ENCODE assay signal across 18 cellular contexts in genomic region chr13:113623491-113624234, GRCh38. TPM values are rescaled to one million over a fixed set of nuclear protein-coding genes. Genes with fewer than 3 reads are reported as not detected.
DNase-seq lines count a peak whose midpoint lies in the region; ATAC-seq, FAIRE-seq and TF ChIP-seq lines count a peak whose summit lies in the region.
"Had no signal": no experiment of that assay in that cellular context is flagged by ENCODE, and none has a peak within 500 bp of the region (broad histone marks: within the 10 kb centered on the region; RNA-seq: fewer than 3 reads in every experiment).

No MANE protein-coding gene starts in this region.

- H3K4me1 ChIP-seq in A673 (ENCODE audit: insufficient read depth, low read length, poor library complexity, severe bottlenecking) (peaks cover 8% of the 10 kb centered on the region), SJSA1 (replicated peaks) (peaks cover 16% of the 10 kb centered on the region)
- H3K4me1 ChIP-seq: gastrocnemius medialis had no signal

- no peak overlapping the region for H3K27ac Mint-ChIP-seq in natural killer cell
- H3K27ac Mint-ChIP-seq: activated CD8-positive, alpha-beta T cell treated with anti-CD3 and anti-CD28 coated beads, Interleukin-2, amount 10 ng/mL, durations not matched to agents 7 days and 5 days; activated T-helper 17 cell treated with anti-CD3 and anti-CD28 coated beads, Interleukin-2, amount 50 U/mL, for 72 hours; endodermal cell had no signal

- H3K4me3 ChIP-seq in A673 (ENCODE audit: low read depth, low read length, poor library complexity, severe bottlenecking) (no peak overlapping the region), SJSA1 (no peak overlapping the region)
- H3K4me3 ChIP-seq: gastrocnemius medialis had no signal

- DNase-seq in A673 (ENCODE audit: low spot score), result peak; percentile 43
- peak; percentile 55 for DNase-seq in GM03348 (ENCODE audit: low spot score)
- peak; percentile 49 to 83 for DNase-seq in SJSA1 (ENCODE audit: low read depth in 1 of 2, low spot score in 2 of 2)
- DNase-seq in natural killer cell, result no peak
- no peak for DNase-seq in HEK293T (ENCODE audit: extremely low spot score)
- DNase-seq in UCSD-AML1 (lab: John Stamatoyannopoulos, UW; ENCODE audit: unreplicated experiment), result no peak
- DNase-seq in urothelium cell line (ENCODE audit: low spot score), result no peak
- DNase-seq: activated CD8-positive, alpha-beta T cell treated with anti-CD3 and anti-CD28 coated beads, Interleukin-2, amount 10 ng/mL, durations not matched to agents 7 days and 5 days; endodermal cell; gastrocnemius medialis; NK-92 treated with Interleukin-12 subunit alpha and Interleukin-12 subunit beta, amount 100 ng/mL, for 24 hours; WERI-Rb-1 had no signal

- CTCF ChIA-PET in A673 (lab: Charles Lee), result no interaction called here
- CTCF ChIA-PET in HEK293T (lab: Yijun Ruan, JAX), result no interaction called here

- H3K27me3 Mint-ChIP-seq in natural killer cell (ENCODE audit: low read depth in 2 of 2), result no peaks in the 10 kb centered on the region
- H3K27me3 Mint-ChIP-seq: activated T-helper 17 cell treated with anti-CD3 and anti-CD28 coated beads, Interleukin-2, amount 50 U/mL, for 72 hours; central memory CD8-positive, alpha-beta T cell had no signal

- peaks cover 3 to 9% of the 10 kb centered on the region in 2 donors for H3K4me1 Mint-ChIP-seq in natural killer cell
- H3K4me1 Mint-ChIP-seq: activated T-helper 17 cell treated with anti-CD3 and anti-CD28 coated beads, Interleukin-2, amount 50 U/mL, for 72 hours; endodermal cell had no signal

- POLR2A ChIA-PET in A673 (lab: Charles Lee; ENCODE audit: low non-redundant PET), result no interaction called here
- POLR2A ChIA-PET in HEK293T (lab: Yijun Ruan, JAX), result interaction anchor here (1.0 kb wide), 1 partner anchor 12 kb away, joined by 3 read pairs; no protein-coding TSS in a partner anchor

- H3K27ac ChIP-seq in A673 (ENCODE audit: low read depth, low read length, poor library complexity, severe bottlenecking), result no peak overlapping the region
- no peak overlapping the region for H3K27ac ChIP-seq in SJSA1
- H3K27ac ChIP-seq: gastrocnemius medialis, WERI-Rb-1 had no signal

- H3K9me3 Mint-ChIP-seq in natural killer cell, result no peaks in the 10 kb centered on the region
- H3K9me3 Mint-ChIP-seq: activated T-helper 17 cell treated with anti-CD3 and anti-CD28 coated beads, Interleukin-2, amount 50 U/mL, for 72 hours; central memory CD8-positive, alpha-beta T cell had no signal

- H3K36me3 ChIP-seq in A673 (ENCODE audit: insufficient read depth, low read length, poor library complexity, severe bottlenecking) (peaks cover 26% of the 10 kb centered on the region), SJSA1 (peaks cover 64% of the 10 kb centered on the region)
- H3K36me3 ChIP-seq: gastrocnemius medialis had no signal

- no peak overlapping the region for H3K4me3 Mint-ChIP-seq in natural killer cell
- H3K4me3 Mint-ChIP-seq: activated CD8-positive, alpha-beta T cell treated with anti-CD3 and anti-CD28 coated beads, Interleukin-2, amount 10 ng/mL, durations not matched to agents 7 days and 5 days; activated T-helper 17 cell treated with anti-CD3 and anti-CD28 coated beads, Interleukin-2, amount 50 U/mL, for 72 hours; central memory CD8-positive, alpha-beta T cell; endodermal cell had no signal

- intact Hi-C loops in A673 (cut with micrococcal nuclease; ENCODE audit: unreplicated experiment) (no loop called here), natural killer cell (cut with micrococcal nuclease) (no loop called here)

- no peaks in the 10 kb centered on the region for H3K9me3 ChIP-seq in A673 (ENCODE audit: low read depth, low read length, poor library complexity, severe bottlenecking)
- H3K9me3 ChIP-seq in SJSA1 (replicated peaks), result no peaks in the 10 kb centered on the region
- H3K9me3 ChIP-seq: gastrocnemius medialis had no signal

- ATAC-seq in natural killer cell (peak in 2 of 3 donors; percentile 7 to 55), GM21619 (IDR thresholded peaks at IDR 0.05; ENCODE audit: unreplicated experiment) (no peak)
- ATAC-seq: activated CD8-positive, alpha-beta T cell treated with anti-CD3 and anti-CD28 coated beads, Interleukin-2, amount 10 ng/mL, durations not matched to agents 7 days and 5 days; activated T-helper 17 cell treated with anti-CD3 and anti-CD28 coated beads, Interleukin-2, amount 50 U/mL, for 72 hours; gastrocnemius medialis had no signal

- H3K27me3 ChIP-seq in A673 (replicated peaks; ENCODE audit: insufficient read depth, low read depth, low read length, poor library complexity), result no peaks in the 10 kb centered on the region
- no peaks in the 10 kb centered on the region for H3K27me3 ChIP-seq in SJSA1 (replicated peaks)
- H3K27me3 ChIP-seq: gastrocnemius medialis had no signal

- FAIRE-seq in urothelium cell line (lab: Jason Lieb, UNC), result no peak
- FAIRE-seq: GM18507 had no signal

- H3K36me3 Mint-ChIP-seq in natural killer cell, result no peaks in the 10 kb centered on the region

- TF ChIP-seq CTCF in A673 (conservative IDR thresholded peaks at IDR 0.05; ENCODE audit: low read depth, low read length) (no peak), natural killer cell (IDR thresholded peaks at IDR 0.05) (no peak)

- no TSS peak for BruUV-seq in A673 (replicated peaks; lab: Mats Ljungman, UMichigan)

TF ChIP-seq in HEK293T, 16 proteins besides CTCF, POLR2A, EP300 and RAD21:
- TF ChIP-seq ARNT (IDR thresholded peaks at IDR 0.05) (no peak), FOXA1 (IDR thresholded peaks at IDR 0.05) (no peak)

RNA-seq across cellular contexts. Expression of gene ATP4B, which starts 34.3 kb away (rescaled TPM):
- not detected in 2 replicates for total RNA-seq in A673 (2021)
- not detected in 2 replicates for total RNA-seq in SJSA1 (2014; rRNA removed; shearing (Covaris generic))
- not detected for total RNA-seq in natural killer cell
- total RNA-seq: activated CD8-positive, alpha-beta T cell treated with anti-CD3 and anti-CD28 coated beads, Interleukin-2, amount 10 ng/mL, durations not matched to agents 7 days and 5 days; activated T-helper 17 cell treated with anti-CD3 and anti-CD28 coated beads, Interleukin-2, amount 50 U/mL, for 72 hours; endodermal cell; gastrocnemius medialis; mesenteric fat pad; urinary bladder had no signal

RNA-seq across cellular contexts. Expression of gene TFDP1, which starts 39.1 kb away (rescaled TPM):
- 141 and 153 TPM in 2 replicates for total RNA-seq in A673 (2021)
- 397 and 423 TPM in 2 replicates for total RNA-seq in SJSA1 (2014; rRNA removed; shearing (Covaris generic))
- total RNA-seq in natural killer cell, result 10 to 100 TPM; 26.3 to 44.3 (median 29.2) TPM

RNA-seq across cellular contexts. Expression of gene GRK1, which starts 43.4 kb away (rescaled TPM):
- total RNA-seq in A673 (2021), result not detected in 2 replicates
- 0.08 TPM in 1 of 2 replicates, not detected in the other for total RNA-seq in SJSA1 (2014; rRNA removed; shearing (Covaris generic))
- not detected for total RNA-seq in natural killer cell
- total RNA-seq: mesenteric fat pad had no signal

Comparison
In these comparisons a context has a peak if more than half of its experiments do, and no peak if none do; other contexts are left out.
1. DNase-seq: peak in A673 (single experiment), GM03348 (single experiment) and SJSA1 (2 of 2); none in natural killer cell (single experiment), HEK293T (single experiment), UCSD-AML1 (single experiment) and urothelium cell line (single experiment).